Comparison of ENCODE assay signal across 10 cellular contexts in genomic region chr14:88380405-88380804, GRCh38. TPM values are rescaled to one million over a fixed set of nuclear protein-coding genes. Genes with fewer than 3 reads are reported as not detected.
A peak's percentile ranks its signal among the peaks of the same experiment; 100 is the strongest.
DNase-seq lines count a peak whose midpoint lies in the region; ATAC-seq, FAIRE-seq and TF ChIP-seq lines count a peak whose summit lies in the region.
"Had no signal": no experiment of that assay in that cellular context is flagged by ENCODE, and none has a peak within 500 bp of the region (broad histone marks: within the 10 kb centered on the region; RNA-seq: fewer than 3 reads in every experiment).

No MANE protein-coding gene starts in this region.

- H3K9me3 Mint-ChIP-seq in MCF 10A (ENCODE audit: unreplicated experiment), result no peaks in the 10 kb centered on the region
- H3K9me3 Mint-ChIP-seq in type B pancreatic cell, result no peaks in the 10 kb centered on the region

- H3K9ac ChIP-seq in endothelial cell of umbilical vein (replicated peaks; ENCODE audit: extremely low read depth, insufficient read depth, low read length), result no peak overlapping the region

- no peak overlapping the region for H3K4me2 ChIP-seq in endothelial cell of umbilical vein (ENCODE audit: insufficient read depth, low read length)

- H3K27me3 Mint-ChIP-seq in MCF 10A (ENCODE audit: insufficient read depth, unreplicated experiment) (peaks cover 15% of the 10 kb centered on the region), type B pancreatic cell (peaks cover 29% of the 10 kb centered on the region)

- H3K79me2 ChIP-seq in endothelial cell of umbilical vein (ENCODE audit: control insufficient read depth, insufficient read depth, low read length), result no peaks in the 10 kb centered on the region

- dilution Hi-C loops in endothelial cell of umbilical vein (cut with MboI; ENCODE audit: extremely low pct_ligation_motif_present, low sequenced_read_pairs), result no loop called here

- no peaks in the 10 kb centered on the region for H3K27me3 ChIP-seq in breast epithelium
- peaks cover 11 to 22% of the 10 kb centered on the region in 2 experiments for H3K27me3 ChIP-seq in endothelial cell of umbilical vein (ENCODE audit: control insufficient read depth in 2 of 2, insufficient read depth in 2 of 2, low read length in 2 of 2)

- H3K4me3 ChIP-seq in breast epithelium, result no peak overlapping the region
- no peak overlapping the region for H3K4me3 ChIP-seq in endothelial cell of umbilical vein (replicated peaks in 1 of 3; ENCODE audit: insufficient read depth in 1 of 3, low read depth in 1 of 3, low read length in 3 of 3)

- no peaks in the 10 kb centered on the region for H3K4me1 ChIP-seq in breast epithelium
- peaks cover 3% of the 10 kb centered on the region for H3K4me1 ChIP-seq in endothelial cell of umbilical vein (ENCODE audit: control insufficient read depth, extremely low read depth, insufficient read depth, low read length)

- intact Hi-C loops in MCF 10A (cut with micrococcal nuclease) (loop anchor here (1.0 to 5.0 kb wide), 3 partner anchors 191 to 433 kb away; no protein-coding TSS in a partner anchor), breast epithelium (cut with DNase I; ENCODE audit: low total_unique reads) (no loop called here), endothelial cell of umbilical vein (cut with micrococcal nuclease) (loop anchor here (1.0 to 2.0 kb wide), 3 partner anchors 192 to 436 kb away; no protein-coding TSS in a partner anchor)

- no peak for ATAC-seq in GM18867 (IDR thresholded peaks at IDR 0.05; ENCODE audit: unreplicated experiment)
- ATAC-seq in HG03175 (IDR thresholded peaks at IDR 0.05; ENCODE audit: unreplicated experiment), result no peak

- H3K4me1 Mint-ChIP-seq in MCF 10A (ENCODE audit: insufficient read depth, unreplicated experiment) (no peaks in the 10 kb centered on the region), type B pancreatic cell (ENCODE audit: unreplicated experiment) (peaks cover 4% of the 10 kb centered on the region)

- CTCF ChIA-PET in MCF 10A (lab: Yijun Ruan, JAX) (interaction anchor here (0.6 to 5.3 kb wide), 12 partner anchors 9 to 434 kb away, joined by 3 to 84 read pairs (median 4); no protein-coding TSS in a partner anchor), endothelial cell of umbilical vein (lab: Charles Lee) (interaction anchor here (0.7 to 2.8 kb wide), 11 partner anchors 8 to 445 kb away, joined by 3 to 25 read pairs (median 5); no protein-coding TSS in a partner anchor)

- FAIRE-seq in endothelial cell of umbilical vein (lab: Jason Lieb, UNC), result peak; percentile 31

- peak; percentile 8 for DNase-seq in MCF 10A (ENCODE audit: unreplicated experiment)
- DNase-seq in breast epithelium (ENCODE audit: low spot score in 2 of 2), result no peak
- DNase-seq in NCI-H748 treated with DMSO at 0.1 percent for 48 hours (lab: John Stamatoyannopoulos, UW), result peak; percentile 50
- DNase-seq in endothelial cell of umbilical vein (ENCODE audit: low read depth, low spot score), result no peak
- DNase-seq in type B pancreatic cell (ENCODE audit: extremely low spot score, unreplicated experiment), result no peak
- no peak for DNase-seq in foreskin melanocyte
- DNase-seq: activated CD4-positive, CD25-positive, alpha-beta regulatory T cell treated with anti-CD3 and anti-CD28 coated beads, Interleukin-2, amount 50 U/mL, for 72 hours had no signal

- TF ChIP-seq CTCF in MCF 10A (IDR thresholded peaks at IDR 0.05; ENCODE audit: unreplicated experiment) (peak; percentile 21), breast epithelium (IDR thresholded peaks at IDR 0.05) (no peak), endothelial cell of umbilical vein (IDR thresholded peaks at IDR 0.05; ENCODE audit: extremely low read depth in 1 of 2, insufficient read depth in 1 of 2, low read depth in 1 of 2, low read length in 2 of 2) (peak in 1 of 2 donors; percentile 1), type B pancreatic cell (conservative IDR thresholded peaks at IDR 0.05) (peak; percentile 44)

- no peak overlapping the region for H3K27ac Mint-ChIP-seq in MCF 10A (ENCODE audit: low read depth, unreplicated experiment)
- no peak overlapping the region for H3K27ac Mint-ChIP-seq in type B pancreatic cell

- H3K4me3 Mint-ChIP-seq in MCF 10A (ENCODE audit: unreplicated experiment), result no peak overlapping the region
- H3K4me3 Mint-ChIP-seq in type B pancreatic cell, result no peak overlapping the region

- H3K36me3 Mint-ChIP-seq in MCF 10A (ENCODE audit: insufficient read depth, unreplicated experiment) (peaks cover 3% of the 10 kb centered on the region), type B pancreatic cell (no peaks in the 10 kb centered on the region)

- H3K9me3 ChIP-seq in breast epithelium (peaks cover 0 to 6% of the 10 kb centered on the region in 2 donors), endothelial cell of umbilical vein (replicated peaks; ENCODE audit: control insufficient read depth, insufficient read depth, low read length) (no peaks in the 10 kb centered on the region)

- POLR2A ChIA-PET in MCF 10A (lab: Yijun Ruan, JAX), result interaction anchor here (0.8 to 2.4 kb wide), 2 partner anchors 191 to 1120 kb away, joined by 3 to 8 read pairs; no protein-coding TSS in a partner anchor
- POLR2A ChIA-PET in endothelial cell of umbilical vein (lab: Charles Lee), result no interaction called here

- H3K36me3 ChIP-seq in breast epithelium (no peaks in the 10 kb centered on the region), endothelial cell of umbilical vein (ENCODE audit: control insufficient read depth in 2 of 2, extremely low read depth in 1 of 2, insufficient read depth in 2 of 2, low read length in 2 of 2) (no peaks in the 10 kb centered on the region)

- H3K27ac ChIP-seq in breast epithelium (no peak overlapping the region), endothelial cell of umbilical vein (ENCODE audit: insufficient read depth, low read depth, low read length) (no peak overlapping the region)

- no peaks in the 10 kb centered on the region for H3K9me1 ChIP-seq in endothelial cell of umbilical vein (replicated peaks; ENCODE audit: control insufficient read depth, extremely low read depth, insufficient read depth, low read length)

- H4K20me1 ChIP-seq in endothelial cell of umbilical vein (replicated peaks; ENCODE audit: control insufficient read depth, extremely low read depth, insufficient read depth, low read length), result no peaks in the 10 kb centered on the region

- no peak overlapping the region for H2AFZ ChIP-seq in endothelial cell of umbilical vein (ENCODE audit: low read depth, low read length)

- TF ChIP-seq POLR2A in breast epithelium (IDR thresholded peaks at IDR 0.05), result no peak
- TF ChIP-seq POLR2A in endothelial cell of umbilical vein (IDR thresholded peaks at IDR 0.05; ENCODE audit: low read depth, low read length), result no peak

- BruUV-seq in MCF 10A (replicated peaks; lab: Mats Ljungman, UMichigan) (no TSS peak), endothelial cell of umbilical vein (replicated peaks; lab: Mats Ljungman, UMichigan) (no TSS peak)

TF ChIP-seq in endothelial cell of umbilical vein, 7 proteins besides CTCF, POLR2A, EP300 and RAD21:
- TF ChIP-seq EZH2 (IDR thresholded peaks at IDR 0.05; ENCODE audit: borderline replicate concordance, low read depth, low read length, severe bottlenecking) (no peak), JUN (IDR thresholded peaks at IDR 0.05; ENCODE audit: borderline replicate concordance, insufficient read depth, insufficient read length, low read depth) (no peak), MYC (IDR thresholded peaks at IDR 0.05; ENCODE audit: low read depth, low read length) (no peak), FOS (IDR thresholded peaks at IDR 0.05; ENCODE audit: borderline replicate concordance, insufficient read depth, low read length) (no peak), POLR2AphosphoS5 (IDR thresholded peaks at IDR 0.05; ENCODE audit: insufficient read depth, low read depth, low read length) (no peak), GATA2 (IDR thresholded peaks at IDR 0.05; ENCODE audit: insufficient read depth, insufficient read length, low read depth, low read length) (no peak)
- TF ChIP-seq, protein P1, sequence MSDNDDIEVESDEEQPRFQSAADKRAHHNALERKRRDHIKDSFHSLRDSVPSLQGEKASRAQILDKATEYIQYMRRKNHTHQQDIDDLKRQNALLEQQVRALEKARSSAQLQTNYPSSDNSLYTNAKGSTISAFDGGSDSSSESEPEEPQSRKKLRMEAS (IDR thresholded peaks at IDR 0.05; ENCODE audit: insufficient read depth, insufficient read length), result no peak

RNA-seq across cellular contexts. Expression of gene SPATA7, which starts 5.1 kb away (rescaled TPM):
- total RNA-seq in MCF 10A (2022) (3.7 and 5.7 TPM in 2 replicates), breast epithelium (10 to 100 TPM; 15.7 to 40.7 (median 23.3) TPM), endothelial cell of umbilical vein (8.4 and 9.7 TPM in 2 replicates), type B pancreatic cell (ENCODE audit: low replicate concordance) (13.5 and 16.2 TPM in 2 replicates)
- polyA plus RNA-seq in endothelial cell of umbilical vein, result 4.0 and 4.5 TPM in 2 replicates
- 5.6 TPM in 2 replicates for polyA plus RNA-seq in endothelial cell of umbilical vein (2011; cell fraction: cytosol; rRNA removed)
- 14.4 and 17.6 TPM in 2 replicates for polyA plus RNA-seq in endothelial cell of umbilical vein (2011; cell fraction: nucleus; rRNA removed)
- polyA plus RNA-seq in endothelial cell of umbilical vein (2012), result 9.9 and 11.0 TPM in 2 replicates
- polyA minus RNA-seq in endothelial cell of umbilical vein, result 6.3 and 7.0 TPM in 2 replicates
- 1.8 TPM for polyA minus RNA-seq in endothelial cell of umbilical vein (2011; cell fraction: cytosol; rRNA and poly(A)+ RNA removed)
- 12.6 and 14.1 TPM in 2 replicates for polyA minus RNA-seq in endothelial cell of umbilical vein (2011; cell fraction: nucleus; rRNA and poly(A)+ RNA removed)

RNA-seq across cellular contexts. Expression of gene KCNK10, which starts 57.3 kb away (rescaled TPM):
- total RNA-seq in MCF 10A (2022) (not detected in 2 replicates), breast epithelium (under 1 TPM in 1 of 3 donors, not detected in 2; 0.33 TPM), endothelial cell of umbilical vein (not detected in 2 replicates), type B pancreatic cell (ENCODE audit: low replicate concordance) (0.12 and 1.4 TPM in 2 replicates)
- not detected in 2 replicates for polyA plus RNA-seq in endothelial cell of umbilical vein
- polyA plus RNA-seq in endothelial cell of umbilical vein (2011; cell fraction: cytosol; rRNA removed), result not detected in 2 replicates
- not detected in 2 replicates for polyA plus RNA-seq in endothelial cell of umbilical vein (2011; cell fraction: nucleus; rRNA removed)
- polyA plus RNA-seq in endothelial cell of umbilical vein (2012), result not detected in 2 replicates
- polyA minus RNA-seq in endothelial cell of umbilical vein, result not detected in 2 replicates
- not detected for polyA minus RNA-seq in endothelial cell of umbilical vein (2011; cell fraction: cytosol; rRNA and poly(A)+ RNA removed)
- not detected in 2 replicates for polyA minus RNA-seq in endothelial cell of umbilical vein (2011; cell fraction: nucleus; rRNA and poly(A)+ RNA removed)
- total RNA-seq: LHCN-M2 had no signal

Comparison
In these comparisons a context has a peak if more than half of its experiments do, and no peak if none do; other contexts are left out.
1. DNase-seq: peak in MCF 10A (single experiment) and NCI-H748 treated with DMSO at 0.1 percent for 48 hours (single experiment); none in breast epithelium (0 of 2), endothelial cell of umbilical vein (single experiment), type B pancreatic cell (single experiment) and foreskin melanocyte (single experiment).
2. CTCF ChIP-seq: peak in MCF 10A (single experiment) and type B pancreatic cell (single experiment); none in breast epithelium (0 of 3).